Comparison of ENCODE assay signal across 17 cellular contexts in the genomic region with DNA sequence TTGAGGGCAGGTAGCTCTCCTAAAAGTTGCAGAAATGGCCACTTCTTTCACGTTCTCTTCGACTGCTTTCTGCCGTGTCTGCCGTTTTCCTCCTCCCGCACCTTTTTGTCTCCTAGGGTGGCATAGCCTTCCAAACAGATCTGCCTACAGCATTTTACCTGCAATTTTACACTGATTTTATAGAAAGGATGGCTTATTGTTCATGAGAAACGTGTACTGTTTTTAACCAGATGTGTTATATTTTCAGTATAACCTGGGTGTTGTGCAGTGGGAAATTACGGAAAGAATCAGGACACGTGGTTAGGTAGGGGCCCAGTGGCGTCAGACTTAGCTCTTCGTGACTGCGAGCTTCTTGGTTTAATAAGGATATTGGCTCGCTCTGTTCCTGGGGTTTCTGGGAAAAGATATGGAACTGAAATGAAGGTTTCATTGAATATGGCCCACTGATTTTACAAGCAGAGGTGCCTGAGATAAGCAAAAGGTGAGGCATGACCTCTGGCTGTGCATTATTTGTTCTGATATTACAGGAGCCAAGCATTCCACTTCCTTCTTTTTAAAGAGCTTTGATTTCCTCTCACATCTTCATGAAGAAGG. TPM values are rescaled to one million over a fixed set of nuclear protein-coding genes. Genes with fewer than 3 reads are reported as not detected.
A peak's percentile ranks its signal among the peaks of the same experiment; 100 is the strongest.
DNase-seq lines count a peak whose midpoint lies in the region; FAIRE-seq and TF ChIP-seq lines count a peak whose summit lies in the region.
"Had no signal": no experiment of that assay in that cellular context is flagged by ENCODE, and none has a peak within 500 bp of the region (broad histone marks: within the 10 kb centered on the region; RNA-seq: fewer than 3 reads in every experiment).

No MANE protein-coding gene starts in this region.

- H3K9me3 ChIP-seq in keratinocyte (ENCODE audit: control insufficient read depth, low read depth, low read length): no peaks in the 10 kb centered on the region
- H3K9me3 ChIP-seq: tibial artery had no signal

- peaks cover 21% of the 10 kb centered on the region for H3K4me1 ChIP-seq in keratinocyte (ENCODE audit: control insufficient read depth, extremely low read depth, insufficient read depth, low read length)

- no peak for FAIRE-seq in keratinocyte (lab: Jason Lieb, UNC)

- no peaks in the 10 kb centered on the region for H4K20me1 ChIP-seq in keratinocyte (ENCODE audit: control insufficient read depth, extremely low read depth, insufficient read depth, low read length)

- no peak for TF ChIP-seq CTCF in AG09309 (IDR thresholded peaks at IDR 0.05; ENCODE audit: control insufficient read depth, insufficient read depth, low read depth, low read length, missing control alignments)
- TF ChIP-seq CTCF in keratinocyte (optimal IDR thresholded peaks at IDR 0.05 in 1 of 3, IDR thresholded peaks at IDR 0.05 in 1 of 3, conservative IDR thresholded peaks at IDR 0.05 in 1 of 3; ENCODE audit: extremely low read depth in 1 of 3, insufficient read depth in 2 of 3, low read length in 3 of 3): no peak

- H3K4me3 ChIP-seq in AG09309 (ENCODE audit: control insufficient read depth, low read depth, low read length) (peak overlapping the region; percentile 75; the same call in 1 of the 2 replicates), keratinocyte (ENCODE audit: control insufficient read depth in 2 of 3, extremely low read depth in 1 of 3, insufficient read depth in 2 of 3, low read depth in 1 of 3, low read length in 3 of 3) (peak overlapping the region in 2 of 3 experiments; percentile 71 to 75)

- H2AFZ ChIP-seq in keratinocyte (ENCODE audit: control insufficient read depth, low read length): no peak overlapping the region

- dilution Hi-C loops in keratinocyte (cut with MboI; ENCODE audit: extremely low pct_ligation_motif_present, low sequenced_read_pairs): no loop called here

- peak overlapping the region; percentile 59 for H3K27ac ChIP-seq in keratinocyte (ENCODE audit: control insufficient read depth, insufficient read depth, low read length)
- H3K27ac ChIP-seq: foreskin keratinocyte, tibial artery had no signal

- H3K9ac ChIP-seq in keratinocyte (ENCODE audit: control insufficient read depth, extremely low read depth, insufficient read depth, low read length): peak overlapping the region; percentile 60

- H3K36me3 ChIP-seq in keratinocyte (ENCODE audit: control insufficient read depth in 2 of 2, extremely low read depth in 1 of 2, insufficient read depth in 2 of 2, low read length in 2 of 2): no peaks in the 10 kb centered on the region
- H3K36me3 ChIP-seq: tibial artery had no signal

- DNase-seq in AG09309 (ENCODE audit: low read depth) (no peak), HT-29 (ENCODE audit: low spot score) (peak; percentile 61), cerebellar cortex (ENCODE audit: low spot score) (peak; percentile 53), keratinocyte (ENCODE audit: low read depth, low spot score) (no peak), kidney glomerular epithelial cell (lab: John Stamatoyannopoulos, UW) (no peak), CD1c-positive myeloid dendritic cell (ENCODE audit: extremely low spot score) (no peak), GOT3 (lab: John Stamatoyannopoulos, UW) (no peak)
- no peak for DNase-seq in stimulated activated CD4-positive, alpha-beta T cell treated with anti-CD3 and anti-CD28 coated beads, Interleukin-12 subunit alpha, Interleukin-12 subunit beta, amount 100 ng/mL, for 4 hours
- DNase-seq: activated CD4-positive, CD25-positive, alpha-beta regulatory T cell; activated CD8-positive, alpha-beta memory T cell treated with anti-CD3 and anti-CD28 coated beads, Interleukin-2, amount 10 ng/mL, durations not matched to agents 7 days and 5 days; foreskin keratinocyte; NCI-H1092 treated with DMSO at 0.1 percent for 48 hours; SW 1271; tibial artery had no signal

- H3K9me1 ChIP-seq in keratinocyte (ENCODE audit: control insufficient read depth, extremely low read depth, insufficient read depth, low read length): no peaks in the 10 kb centered on the region

- no peaks in the 10 kb centered on the region for H3K27me3 ChIP-seq in keratinocyte (ENCODE audit: control insufficient read depth, extremely low read depth, insufficient read depth, low read length)
- H3K27me3 ChIP-seq: foreskin keratinocyte had no signal

- H3K79me2 ChIP-seq in keratinocyte (ENCODE audit: control insufficient read depth, insufficient read depth, low read length): peaks cover 24% of the 10 kb centered on the region

- H3K4me2 ChIP-seq in keratinocyte (ENCODE audit: control insufficient read depth, extremely low read depth, insufficient read depth, low read depth, low read length): peak overlapping the region; percentile 86

RNA-seq across cellular contexts. Expression of a gene that starts 43.7 kb away (rescaled TPM):
- total RNA-seq in HT-29 (2014; rRNA removed; shearing (Covaris generic)): 106 and 123 TPM in 2 replicates
- 5.9 to 34.6 TPM (median 9.1 TPM) in 3 replicates for polyA plus RNA-seq in keratinocyte
- 39.8 TPM for polyA plus RNA-seq in keratinocyte (2011; ENCODE audit: low read depth)
- polyA plus RNA-seq in keratinocyte (2011; cell fraction: cytosol; rRNA removed): 9.5 and 14.0 TPM in 2 replicates
- 4.1 and 4.2 TPM in 2 replicates for polyA plus RNA-seq in keratinocyte (2011; cell fraction: nucleus; rRNA removed)
- 60.7 and 196 TPM in 2 replicates for polyA plus RNA-seq in keratinocyte (2012; ENCODE audit: low replicate concordance)
- 6.1 to 31.9 TPM (median 9.3 TPM) in 3 replicates for polyA minus RNA-seq in keratinocyte
- 5.6 TPM for polyA minus RNA-seq in keratinocyte (2011; cell fraction: cytosol; rRNA and poly(A)+ RNA removed)
- 0.74 and 1.5 TPM in 2 replicates for polyA minus RNA-seq in keratinocyte (2011; cell fraction: nucleus; rRNA and poly(A)+ RNA removed)
- total RNA-seq: activated CD8-positive, alpha-beta memory T cell treated with anti-CD3 and anti-CD28 coated beads, Interleukin-2, amount 10 ng/mL, durations not matched to agents 7 days and 5 days; chondrocyte; mesothelial cell of epicardium; NCI-H460 had no signal

Comparison
In these comparisons a context has a peak if more than half of its experiments do, and no peak if none do; other contexts are left out.
1. DNase-seq: peak in HT-29 (single experiment) and cerebellar cortex (single experiment); none in AG09309 (single experiment), keratinocyte (single experiment), kidney glomerular epithelial cell (single experiment), stimulated activated CD4-positive, alpha-beta T cell treated with anti-CD3 and anti-CD28 coated beads, Interleukin-12 subunit alpha, Interleukin-12 subunit beta, amount 100 ng/mL, for 4 hours (single experiment), CD1c-positive myeloid dendritic cell (single experiment) and GOT3 (single experiment).